ENCODE assay signal across 1 cellular context in genomic region chr14:20539906-20540305, GRCh38.
TF ChIP-seq lines count a peak whose summit lies in the region.

No MANE protein-coding gene starts in this region.

TF ChIP-seq in GM23338, 12 proteins besides CTCF, POLR2A, EP300 and RAD21 (continued from another document):
- TF ChIP-seq ZNF462 (CRISPR knock-in tag; IDR thresholded peaks at IDR 0.05) (no peak), POLR2AphosphoS5 (IDR thresholded peaks at IDR 0.05; ENCODE audit: low read depth) (no peak), JUNB (IDR thresholded peaks at IDR 0.05; ENCODE audit: unreplicated experiment) (no peak), ZNF331 (CRISPR knock-in tag; IDR thresholded peaks at IDR 0.05; ENCODE audit: low read depth) (no peak), STAT1 (IDR thresholded peaks at IDR 0.05; ENCODE audit: unreplicated experiment) (no peak), EZH2 (IDR thresholded peaks at IDR 0.05; ENCODE audit: low read depth, unreplicated experiment) (no peak), EZH2phosphoT487 (IDR thresholded peaks at IDR 0.05; ENCODE audit: unreplicated experiment) (no peak), REST (IDR thresholded peaks at IDR 0.05; ENCODE audit: unreplicated experiment) (no peak), CREB1 (CRISPR knock-in tag; IDR thresholded peaks at IDR 0.05; ENCODE audit: low read depth) (no peak), ZNF114 (CRISPR knock-in tag; IDR thresholded peaks at IDR 0.05) (no peak), NANOG (IDR thresholded peaks at IDR 0.05; ENCODE audit: borderline replicate concordance) (no peak)
TF ChIP-seq in GM23338: peak in this region for 0.
